ENCODE assay signal across 1 cellular context in the genomic region with DNA sequence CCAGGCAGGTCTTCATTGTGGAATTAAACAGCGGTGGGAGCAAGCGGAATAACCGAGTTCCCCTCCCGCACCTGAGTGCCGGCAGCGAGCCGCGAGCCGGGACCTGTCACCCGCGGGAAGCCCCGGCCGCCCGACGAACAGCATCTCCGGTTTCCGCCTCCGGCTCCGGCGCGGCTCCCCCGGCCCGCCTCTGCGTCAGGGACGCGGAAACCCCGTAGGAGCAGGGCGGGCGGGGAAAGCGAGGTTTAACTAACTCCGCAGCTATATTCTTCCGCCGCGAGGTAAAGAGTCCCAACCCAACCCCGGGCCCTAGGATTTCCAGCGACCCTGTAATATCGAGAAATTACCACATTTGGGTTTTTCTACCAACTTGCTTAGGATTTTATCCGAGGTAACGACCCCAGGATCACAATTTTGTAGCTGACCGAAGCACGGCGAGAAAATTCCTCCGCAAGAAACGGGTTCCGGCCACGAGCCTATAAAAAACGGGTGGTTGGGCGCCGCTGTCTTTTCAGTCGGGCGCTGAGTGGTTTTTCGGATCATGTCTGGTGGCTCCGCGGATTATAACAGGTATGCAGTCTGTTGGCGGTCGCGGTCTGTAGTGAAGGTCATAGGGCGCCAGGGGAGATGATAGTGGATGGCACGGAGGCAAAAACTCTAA.
TF ChIP-seq lines count a peak whose summit lies in the region.

A gene (plus strand): TSS at position 508 of the 661 bp plus-strand sequence. CDS start 34 bp downstream, at position 542.

TF ChIP-seq in HepG2, 621 proteins besides CTCF, POLR2A, EP300 and RAD21 (continued from another document and continues in another):
- TF ChIP-seq, protein P1, sequence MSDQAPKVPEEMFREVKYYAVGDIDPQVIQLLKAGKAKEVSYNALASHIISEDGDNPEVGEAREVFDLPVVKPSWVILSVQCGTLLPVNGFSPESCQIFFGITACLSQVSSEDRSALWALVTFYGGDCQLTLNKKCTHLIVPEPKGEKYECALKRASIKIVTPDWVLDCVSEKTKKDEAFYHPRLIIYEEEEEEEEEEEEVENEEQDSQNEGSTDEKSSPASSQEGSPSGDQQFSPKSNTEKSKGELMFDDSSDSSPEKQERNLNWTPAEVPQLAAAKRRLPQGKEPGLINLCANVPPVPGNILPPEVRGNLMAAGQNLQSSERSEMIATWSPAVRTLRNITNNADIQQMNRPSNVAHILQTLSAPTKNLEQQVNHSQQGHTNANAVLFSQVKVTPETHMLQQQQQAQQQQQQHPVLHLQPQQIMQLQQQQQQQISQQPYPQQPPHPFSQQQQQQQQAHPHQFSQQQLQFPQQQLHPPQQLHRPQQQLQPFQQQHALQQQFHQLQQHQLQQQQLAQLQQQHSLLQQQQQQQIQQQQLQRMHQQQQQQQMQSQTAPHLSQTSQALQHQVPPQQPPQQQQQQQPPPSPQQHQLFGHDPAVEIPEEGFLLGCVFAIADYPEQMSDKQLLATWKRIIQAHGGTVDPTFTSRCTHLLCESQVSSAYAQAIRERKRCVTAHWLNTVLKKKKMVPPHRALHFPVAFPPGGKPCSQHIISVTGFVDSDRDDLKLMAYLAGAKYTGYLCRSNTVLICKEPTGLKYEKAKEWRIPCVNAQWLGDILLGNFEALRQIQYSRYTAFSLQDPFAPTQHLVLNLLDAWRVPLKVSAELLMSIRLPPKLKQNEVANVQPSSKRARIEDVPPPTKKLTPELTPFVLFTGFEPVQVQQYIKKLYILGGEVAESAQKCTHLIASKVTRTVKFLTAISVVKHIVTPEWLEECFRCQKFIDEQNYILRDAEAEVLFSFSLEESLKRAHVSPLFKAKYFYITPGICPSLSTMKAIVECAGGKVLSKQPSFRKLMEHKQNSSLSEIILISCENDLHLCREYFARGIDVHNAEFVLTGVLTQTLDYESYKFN (CRISPR knock-in tag; conservative IDR thresholded peaks at IDR 0.05) = peak; percentile 36; the same call in 1 of the 2 replicates
- TF ChIP-seq, protein P2, sequence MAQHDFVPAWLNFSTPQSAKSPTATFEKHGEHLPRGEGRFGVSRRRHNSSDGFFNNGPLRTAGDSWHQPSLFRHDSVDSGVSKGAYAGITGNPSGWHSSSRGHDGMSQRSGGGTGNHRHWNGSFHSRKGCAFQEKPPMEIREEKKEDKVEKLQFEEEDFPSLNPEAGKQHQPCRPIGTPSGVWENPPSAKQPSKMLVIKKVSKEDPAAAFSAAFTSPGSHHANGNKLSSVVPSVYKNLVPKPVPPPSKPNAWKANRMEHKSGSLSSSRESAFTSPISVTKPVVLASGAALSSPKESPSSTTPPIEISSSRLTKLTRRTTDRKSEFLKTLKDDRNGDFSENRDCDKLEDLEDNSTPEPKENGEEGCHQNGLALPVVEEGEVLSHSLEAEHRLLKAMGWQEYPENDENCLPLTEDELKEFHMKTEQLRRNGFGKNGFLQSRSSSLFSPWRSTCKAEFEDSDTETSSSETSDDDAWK (CRISPR knock-in tag; IDR thresholded peaks at IDR 0.05) = no peak
- TF ChIP-seq NFKB2 (CRISPR knock-in tag; IDR thresholded peaks at IDR 0.05; ENCODE audit: borderline replicate concordance) (peak; percentile 79; the same call in 1 of the 2 replicates), GATAD1 (CRISPR knock-in tag; IDR thresholded peaks at IDR 0.05) (peak; percentile 60; the same call in 1 of the 2 replicates), ARHGAP35 (CRISPR knock-in tag; IDR thresholded peaks at IDR 0.05; ENCODE audit: borderline replicate concordance) (no peak; the same call in 1 of the 2 replicates), SRSF9 (IDR thresholded peaks at IDR 0.05; ENCODE audit: borderline replicate concordance, insufficient read depth, low read depth, low read length, poor library complexity, severe bottlenecking) (no peak), HOXA5 (CRISPR knock-in tag; IDR thresholded peaks at IDR 0.05) (peak; percentile 93), SP140L (CRISPR knock-in tag; IDR thresholded peaks at IDR 0.05; ENCODE audit: borderline replicate concordance) (no peak), GABPA (IDR thresholded peaks at IDR 0.05; ENCODE audit: low read depth, low read length) (peak; percentile 64), GABPA (CRISPR knock-in tag; IDR thresholded peaks at IDR 0.05; ENCODE audit: low read depth) (peak; percentile 81), GFI1 (CRISPR knock-in tag; IDR thresholded peaks at IDR 0.05; ENCODE audit: borderline replicate concordance) (peak; percentile 57; the same call in 1 of the 2 replicates), JUN (CRISPR knock-in tag; IDR thresholded peaks at IDR 0.05) (no peak), SMARCC2 (IDR thresholded peaks at IDR 0.05) (no peak), PHF20 (CRISPR knock-in tag; IDR thresholded peaks at IDR 0.05) (peak; percentile 52; the same call in 1 of the 2 replicates), ZNF773 (CRISPR knock-in tag; IDR thresholded peaks at IDR 0.05; ENCODE audit: borderline replicate concordance) (0 out of 2 replicates have a peak, but pooled peaks have one; percentile 15), FOXA3 (CRISPR knock-in tag; IDR thresholded peaks at IDR 0.05) (peak; percentile 44), ZNF530 (CRISPR knock-in tag; IDR thresholded peaks at IDR 0.05; ENCODE audit: low read depth) (no peak), RFXAP (CRISPR knock-in tag; IDR thresholded peaks at IDR 0.05; ENCODE audit: borderline replicate concordance) (0 out of 2 replicates have a peak, but pooled peaks have one; percentile 7), ZBTB42 (CRISPR knock-in tag; IDR thresholded peaks at IDR 0.05) (0 out of 2 replicates have a peak, but pooled peaks have one; percentile 45), KMT2A (CRISPR knock-in tag; IDR thresholded peaks at IDR 0.05) (peak; percentile 92), YEATS4 (CRISPR knock-in tag; IDR thresholded peaks at IDR 0.05; ENCODE audit: borderline replicate concordance) (peak; percentile 77), MAF1 (CRISPR knock-in tag; IDR thresholded peaks at IDR 0.05; ENCODE audit: borderline replicate concordance) (no peak), EZH2 (conservative IDR thresholded peaks at IDR 0.05; ENCODE audit: low read depth, low read length) (no peak), TCF12 (IDR thresholded peaks at IDR 0.05) (no peak), TCF12 (CRISPR knock-in tag; IDR thresholded peaks at IDR 0.05) (peak; percentile 78; the same call in 1 of the 2 replicates), GATA4 (IDR thresholded peaks at IDR 0.05; ENCODE audit: borderline replicate concordance, low read depth) (peak; percentile 74), GTF3A (CRISPR knock-in tag; conservative IDR thresholded peaks at IDR 0.05) (no peak), ZFP36L2 (CRISPR knock-in tag; IDR thresholded peaks at IDR 0.05) (no peak)
- TF ChIP-seq, protein P3, sequence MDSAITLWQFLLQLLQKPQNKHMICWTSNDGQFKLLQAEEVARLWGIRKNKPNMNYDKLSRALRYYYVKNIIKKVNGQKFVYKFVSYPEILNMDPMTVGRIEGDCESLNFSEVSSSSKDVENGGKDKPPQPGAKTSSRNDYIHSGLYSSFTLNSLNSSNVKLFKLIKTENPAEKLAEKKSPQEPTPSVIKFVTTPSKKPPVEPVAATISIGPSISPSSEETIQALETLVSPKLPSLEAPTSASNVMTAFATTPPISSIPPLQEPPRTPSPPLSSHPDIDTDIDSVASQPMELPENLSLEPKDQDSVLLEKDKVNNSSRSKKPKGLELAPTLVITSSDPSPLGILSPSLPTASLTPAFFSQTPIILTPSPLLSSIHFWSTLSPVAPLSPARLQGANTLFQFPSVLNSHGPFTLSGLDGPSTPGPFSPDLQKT (CRISPR knock-in tag; IDR thresholded peaks at IDR 0.05; ENCODE audit: borderline replicate concordance) = no peak
- TF ChIP-seq, protein P4, sequence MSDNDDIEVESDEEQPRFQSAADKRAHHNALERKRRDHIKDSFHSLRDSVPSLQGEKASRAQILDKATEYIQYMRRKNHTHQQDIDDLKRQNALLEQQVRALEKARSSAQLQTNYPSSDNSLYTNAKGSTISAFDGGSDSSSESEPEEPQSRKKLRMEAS (IDR thresholded peaks at IDR 0.05) = peak; percentile 73
- TF ChIP-seq, protein P5, sequence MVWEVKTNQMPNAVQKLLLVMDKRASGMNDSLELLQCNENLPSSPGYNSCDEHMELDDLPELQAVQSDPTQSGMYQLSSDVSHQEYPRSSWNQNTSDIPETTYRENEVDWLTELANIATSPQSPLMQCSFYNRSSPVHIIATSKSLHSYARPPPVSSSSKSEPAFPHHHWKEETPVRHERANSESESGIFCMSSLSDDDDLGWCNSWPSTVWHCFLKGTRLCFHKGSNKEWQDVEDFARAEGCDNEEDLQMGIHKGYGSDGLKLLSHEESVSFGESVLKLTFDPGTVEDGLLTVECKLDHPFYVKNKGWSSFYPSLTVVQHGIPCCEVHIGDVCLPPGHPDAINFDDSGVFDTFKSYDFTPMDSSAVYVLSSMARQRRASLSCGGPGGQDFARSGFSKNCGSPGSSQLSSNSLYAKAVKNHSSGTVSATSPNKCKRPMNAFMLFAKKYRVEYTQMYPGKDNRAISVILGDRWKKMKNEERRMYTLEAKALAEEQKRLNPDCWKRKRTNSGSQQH (CRISPR knock-in tag; IDR thresholded peaks at IDR 0.05; ENCODE audit: low read depth) = 0 out of 2 replicates have a peak, but pooled peaks have one; percentile 15
- TF ChIP-seq, protein P6, sequence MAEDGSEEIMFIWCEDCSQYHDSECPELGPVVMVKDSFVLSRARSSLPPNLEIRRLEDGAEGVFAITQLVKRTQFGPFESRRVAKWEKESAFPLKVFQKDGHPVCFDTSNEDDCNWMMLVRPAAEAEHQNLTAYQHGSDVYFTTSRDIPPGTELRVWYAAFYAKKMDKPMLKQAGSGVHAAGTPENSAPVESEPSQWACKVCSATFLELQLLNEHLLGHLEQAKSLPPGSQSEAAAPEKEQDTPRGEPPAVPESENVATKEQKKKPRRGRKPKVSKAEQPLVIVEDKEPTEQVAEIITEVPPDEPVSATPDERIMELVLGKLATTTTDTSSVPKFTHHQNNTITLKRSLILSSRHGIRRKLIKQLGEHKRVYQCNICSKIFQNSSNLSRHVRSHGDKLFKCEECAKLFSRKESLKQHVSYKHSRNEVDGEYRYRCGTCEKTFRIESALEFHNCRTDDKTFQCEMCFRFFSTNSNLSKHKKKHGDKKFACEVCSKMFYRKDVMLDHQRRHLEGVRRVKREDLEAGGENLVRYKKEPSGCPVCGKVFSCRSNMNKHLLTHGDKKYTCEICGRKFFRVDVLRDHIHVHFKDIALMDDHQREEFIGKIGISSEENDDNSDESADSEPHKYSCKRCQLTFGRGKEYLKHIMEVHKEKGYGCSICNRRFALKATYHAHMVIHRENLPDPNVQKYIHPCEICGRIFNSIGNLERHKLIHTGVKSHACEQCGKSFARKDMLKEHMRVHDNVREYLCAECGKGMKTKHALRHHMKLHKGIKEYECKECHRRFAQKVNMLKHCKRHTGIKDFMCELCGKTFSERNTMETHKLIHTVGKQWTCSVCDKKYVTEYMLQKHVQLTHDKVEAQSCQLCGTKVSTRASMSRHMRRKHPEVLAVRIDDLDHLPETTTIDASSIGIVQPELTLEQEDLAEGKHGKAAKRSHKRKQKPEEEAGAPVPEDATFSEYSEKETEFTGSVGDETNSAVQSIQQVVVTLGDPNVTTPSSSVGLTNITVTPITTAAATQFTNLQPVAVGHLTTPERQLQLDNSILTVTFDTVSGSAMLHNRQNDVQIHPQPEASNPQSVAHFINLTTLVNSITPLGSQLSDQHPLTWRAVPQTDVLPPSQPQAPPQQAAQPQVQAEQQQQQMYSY (CRISPR knock-in tag; IDR thresholded peaks at IDR 0.05) = 0 out of 2 replicates have a peak, but pooled peaks have one; percentile 13
- TF ChIP-seq, protein P7, sequence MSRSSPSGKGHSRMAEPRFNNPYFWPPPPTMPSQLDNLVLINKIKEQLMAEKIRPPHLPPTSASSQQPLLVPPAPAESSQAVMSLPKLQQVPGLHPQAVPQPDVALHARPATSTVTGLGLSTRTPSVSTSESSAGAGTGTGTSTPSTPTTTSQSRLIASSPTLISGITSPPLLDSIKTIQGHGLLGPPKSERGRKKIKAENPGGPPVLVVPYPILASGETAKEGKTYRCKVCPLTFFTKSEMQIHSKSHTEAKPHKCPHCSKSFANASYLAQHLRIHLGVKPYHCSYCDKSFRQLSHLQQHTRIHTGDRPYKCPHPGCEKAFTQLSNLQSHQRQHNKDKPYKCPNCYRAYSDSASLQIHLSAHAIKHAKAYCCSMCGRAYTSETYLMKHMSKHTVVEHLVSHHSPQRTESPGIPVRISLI (CRISPR knock-in tag; IDR thresholded peaks at IDR 0.05; ENCODE audit: borderline replicate concordance) = no peak
- TF ChIP-seq, protein P8, sequence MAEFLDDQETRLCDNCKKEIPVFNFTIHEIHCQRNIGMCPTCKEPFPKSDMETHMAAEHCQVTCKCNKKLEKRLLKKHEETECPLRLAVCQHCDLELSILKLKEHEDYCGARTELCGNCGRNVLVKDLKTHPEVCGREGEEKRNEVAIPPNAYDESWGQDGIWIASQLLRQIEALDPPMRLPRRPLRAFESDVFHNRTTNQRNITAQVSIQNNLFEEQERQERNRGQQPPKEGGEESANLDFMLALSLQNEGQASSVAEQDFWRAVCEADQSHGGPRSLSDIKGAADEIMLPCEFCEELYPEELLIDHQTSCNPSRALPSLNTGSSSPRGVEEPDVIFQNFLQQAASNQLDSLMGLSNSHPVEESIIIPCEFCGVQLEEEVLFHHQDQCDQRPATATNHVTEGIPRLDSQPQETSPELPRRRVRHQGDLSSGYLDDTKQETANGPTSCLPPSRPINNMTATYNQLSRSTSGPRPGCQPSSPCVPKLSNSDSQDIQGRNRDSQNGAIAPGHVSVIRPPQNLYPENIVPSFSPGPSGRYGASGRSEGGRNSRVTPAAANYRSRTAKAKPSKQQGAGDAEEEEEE (CRISPR knock-in tag; IDR thresholded peaks at IDR 0.05; ENCODE audit: borderline replicate concordance) = peak; percentile 62; the same call in 1 of the 2 replicates
- TF ChIP-seq, protein P9, sequence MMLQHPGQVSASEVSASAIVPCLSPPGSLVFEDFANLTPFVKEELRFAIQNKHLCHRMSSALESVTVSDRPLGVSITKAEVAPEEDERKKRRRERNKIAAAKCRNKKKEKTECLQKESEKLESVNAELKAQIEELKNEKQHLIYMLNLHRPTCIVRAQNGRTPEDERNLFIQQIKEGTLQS (CRISPR knock-in tag; IDR thresholded peaks at IDR 0.05) = no peak
- TF ChIP-seq, protein P10, sequence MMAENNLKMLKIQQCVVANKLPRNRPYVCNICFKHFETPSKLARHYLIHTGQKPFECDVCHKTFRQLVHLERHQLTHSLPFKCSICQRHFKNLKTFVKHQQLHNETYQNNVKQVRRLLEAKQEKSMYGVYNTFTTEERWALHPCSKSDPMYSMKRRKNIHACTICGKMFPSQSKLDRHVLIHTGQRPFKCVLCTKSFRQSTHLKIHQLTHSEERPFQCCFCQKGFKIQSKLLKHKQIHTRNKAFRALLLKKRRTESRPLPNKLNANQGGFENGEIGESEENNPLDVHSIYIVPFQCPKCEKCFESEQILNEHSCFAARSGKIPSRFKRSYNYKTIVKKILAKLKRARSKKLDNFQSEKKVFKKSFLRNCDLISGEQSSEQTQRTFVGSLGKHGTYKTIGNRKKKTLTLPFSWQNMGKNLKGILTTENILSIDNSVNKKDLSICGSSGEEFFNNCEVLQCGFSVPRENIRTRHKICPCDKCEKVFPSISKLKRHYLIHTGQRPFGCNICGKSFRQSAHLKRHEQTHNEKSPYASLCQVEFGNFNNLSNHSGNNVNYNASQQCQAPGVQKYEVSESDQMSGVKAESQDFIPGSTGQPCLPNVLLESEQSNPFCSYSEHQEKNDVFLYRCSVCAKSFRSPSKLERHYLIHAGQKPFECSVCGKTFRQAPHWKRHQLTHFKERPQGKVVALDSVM (CRISPR knock-in tag; IDR thresholded peaks at IDR 0.05) = peak; percentile 57
- TF ChIP-seq, protein P11, sequence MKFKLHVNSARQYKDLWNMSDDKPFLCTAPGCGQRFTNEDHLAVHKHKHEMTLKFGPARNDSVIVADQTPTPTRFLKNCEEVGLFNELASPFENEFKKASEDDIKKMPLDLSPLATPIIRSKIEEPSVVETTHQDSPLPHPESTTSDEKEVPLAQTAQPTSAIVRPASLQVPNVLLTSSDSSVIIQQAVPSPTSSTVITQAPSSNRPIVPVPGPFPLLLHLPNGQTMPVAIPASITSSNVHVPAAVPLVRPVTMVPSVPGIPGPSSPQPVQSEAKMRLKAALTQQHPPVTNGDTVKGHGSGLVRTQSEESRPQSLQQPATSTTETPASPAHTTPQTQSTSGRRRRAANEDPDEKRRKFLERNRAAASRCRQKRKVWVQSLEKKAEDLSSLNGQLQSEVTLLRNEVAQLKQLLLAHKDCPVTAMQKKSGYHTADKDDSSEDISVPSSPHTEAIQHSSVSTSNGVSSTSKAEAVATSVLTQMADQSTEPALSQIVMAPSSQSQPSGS (CRISPR knock-in tag; IDR thresholded peaks at IDR 0.05) = 0 out of 2 replicates have a peak, but pooled peaks have one; percentile 25
